8 cellular contexts compared by ENCODE assay signal in the genomic region with DNA sequence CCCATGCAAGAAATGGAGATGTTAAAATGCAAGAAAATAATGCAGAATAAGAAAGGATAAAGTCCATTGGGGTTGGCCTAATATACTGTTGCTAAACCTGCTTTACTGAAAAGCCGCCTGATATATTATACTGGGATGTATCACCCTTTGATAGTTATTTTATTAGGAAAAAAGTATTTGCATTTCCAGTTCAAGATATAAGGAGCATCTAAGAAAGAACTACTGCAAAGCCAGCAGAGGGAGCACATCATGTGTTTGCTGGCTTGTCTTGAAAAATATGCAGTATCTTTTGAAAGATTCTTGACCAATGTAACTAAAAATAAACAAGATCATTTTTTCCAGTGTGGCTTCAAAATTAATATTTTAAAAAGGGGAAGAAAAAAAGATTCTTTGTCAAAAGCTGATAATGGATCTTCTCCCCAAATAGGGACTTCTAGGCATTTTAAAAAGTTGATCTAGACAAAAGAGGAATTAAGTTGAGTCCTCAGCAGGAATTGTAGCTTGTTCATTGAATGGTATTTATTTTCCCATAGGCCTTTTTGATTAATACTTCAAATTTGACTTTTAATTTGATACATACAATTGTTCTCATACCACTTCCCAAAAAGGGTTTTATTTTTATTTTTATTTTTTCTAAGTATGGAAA.
DNase-seq lines count a peak whose midpoint lies in the region; ATAC-seq, FAIRE-seq and TF ChIP-seq lines count a peak whose summit lies in the region.

No MANE protein-coding gene starts in this region.

- H4K20me1 ChIP-seq in GM23248 (ENCODE audit: insufficient read depth): peaks cover 47% of the 10 kb centered on the region; the same call in 1 of the 2 replicates

- TF ChIP-seq CTCF in AG04449 (IDR thresholded peaks at IDR 0.05; ENCODE audit: insufficient read depth, low read length, missing control alignments) (peak; percentile 61), stomach (IDR thresholded peaks at IDR 0.05) (peak in 3 of 7 experiments; percentile 13 to 36 (median 32))

- DNase-seq in AG04449 (ENCODE audit: low read depth, low spot score) (no peak), GM23248 (peak; percentile 63), kidney glomerular epithelial cell (lab: John Stamatoyannopoulos, UW) (peak; percentile 10), stomach (no peak)
- DNase-seq in activated effector memory CD4-positive, alpha-beta T cell treated with Interleukin-2 at 50 U/mL for 16 hours: no peak

- no peak for ATAC-seq in HG02973 (IDR thresholded peaks at IDR 0.05; ENCODE audit: unreplicated experiment)
- no peak for ATAC-seq in HG03457 (IDR thresholded peaks at IDR 0.05; ENCODE audit: unreplicated experiment)

- H3K9ac ChIP-seq in GM23248: no peak overlapping the region

- CTCF ChIA-PET in AG04449 (lab: Yijun Ruan, JAX): interaction anchor here (0.7 to 4.0 kb wide), 37 partner anchors 9 to 668 kb away, joined by 3 to 35 read pairs (median 5); no protein-coding TSS in a partner anchor

- TF ChIP-seq POLR2A in stomach (IDR thresholded peaks at IDR 0.05): no peak

- no peak overlapping the region for H3K4me3 ChIP-seq in AG04449 (ENCODE audit: low read depth, low read length)
- H3K4me3 ChIP-seq in GM23248: no peak overlapping the region
- no peak overlapping the region for H3K4me3 ChIP-seq in stomach

- no peak for TF ChIP-seq EP300 in stomach (IDR thresholded peaks at IDR 0.05)

- intact Hi-C loops in stomach (cut with DNase I; ENCODE audit: low total_unique reads): no loop called here

- no peak overlapping the region for H2AFZ ChIP-seq in GM23248

- H3K4me1 ChIP-seq in GM23248 (ENCODE audit: insufficient read depth): peaks cover 27% of the 10 kb centered on the region
- peaks cover 0 to 55% (median 28%) of the 10 kb centered on the region in 4 donors for H3K4me1 ChIP-seq in stomach

- H3F3A ChIP-seq in GM23248 (ENCODE audit: insufficient read depth): peaks cover 5% of the 10 kb centered on the region

- no peaks in the 10 kb centered on the region; the same call in 1 of the 2 replicates for H3K9me2 ChIP-seq in GM23248 (ENCODE audit: insufficient read depth)

- H3K9me3 ChIP-seq in GM23248 (ENCODE audit: low read depth): no peaks in the 10 kb centered on the region
- H3K9me3 ChIP-seq in stomach: no peaks in the 10 kb centered on the region

- POLR2A ChIA-PET in AG04449 (lab: Yijun Ruan, JAX): no interaction called here

- peak; percentile 58 for FAIRE-seq in TTC549 (lab: Jason Lieb, UNC)

- H3K79me2 ChIP-seq in GM23248 (ENCODE audit: insufficient read depth): peaks cover 98% of the 10 kb centered on the region

- 82 to 90% methylated on average over 1 of the region's 1 CpG for WGBS in GM23248 (ENCODE audit: low coverage in 1 of 2, low lambda C conversion rate in 2 of 2, missing lambda C conversion rate in 2 of 2), 2 experiments
- WGBS in stomach, 5 donors: 46 to 74% (median 67%) methylated on average over 1 of the region's 1 CpG

- H3K27ac ChIP-seq in GM23248 (no peak overlapping the region), stomach (no peak overlapping the region)

- H3K27me3 ChIP-seq in GM23248 (replicated peaks; ENCODE audit: insufficient read depth): no peaks in the 10 kb centered on the region
- H3K27me3 ChIP-seq in stomach: no peaks in the 10 kb centered on the region

- no peak overlapping the region for H3K4me2 ChIP-seq in GM23248 (ENCODE audit: unreplicated experiment)

- H3K36me3 ChIP-seq in GM23248 (ENCODE audit: low read depth): no peaks in the 10 kb centered on the region; the same call in 1 of the 2 replicates
- no peaks in the 10 kb centered on the region for H3K36me3 ChIP-seq in stomach

- in situ Hi-C loops in GM23248 (cut with MboI): loop anchor here (25.0 kb wide), 1 partner anchor 453 kb away; no protein-coding TSS in a partner anchor

Comparison
In these comparisons a context has a peak if more than half of its experiments do, and no peak if none do; other contexts are left out.
1. DNase-seq: peak in GM23248 (single experiment) and kidney glomerular epithelial cell (single experiment); none in AG04449 (single experiment), activated effector memory CD4-positive, alpha-beta T cell treated with Interleukin-2 at 50 U/mL for 16 hours (single experiment) and stomach (single experiment).